11 cellular contexts compared by ENCODE assay signal in the genomic region with DNA sequence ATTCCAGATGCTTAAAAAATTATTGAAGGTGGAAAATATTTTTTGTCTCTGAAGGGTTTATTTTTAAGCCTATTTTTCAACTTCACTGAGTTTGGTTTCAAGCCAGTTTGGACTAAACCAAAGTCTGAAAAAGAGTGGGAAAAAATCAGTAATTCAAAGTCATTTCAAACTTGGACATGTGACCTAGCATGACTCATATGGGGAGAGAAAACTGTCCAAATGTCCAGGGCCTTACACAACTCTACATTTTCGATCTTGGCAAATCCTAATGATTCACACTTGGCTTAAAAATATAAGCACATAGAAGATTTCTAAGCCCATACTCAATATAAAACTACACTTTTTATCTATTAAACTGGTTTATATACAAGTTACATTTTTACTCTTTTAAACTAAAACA.
DNase-seq lines count a peak whose midpoint lies in the region; ATAC-seq and TF ChIP-seq lines count a peak whose summit lies in the region.
"Had no signal": no experiment of that assay in that cellular context is flagged by ENCODE, and none has a peak within 500 bp of the region (broad histone marks: within the 10 kb centered on the region; RNA-seq: fewer than 3 reads in every experiment).

No MANE protein-coding gene starts in this region.

- no peaks in the 10 kb centered on the region for H3K36me3 ChIP-seq in HCT116 (ENCODE audit: control insufficient read depth in 1 of 2, insufficient read depth in 2 of 2, low read length in 2 of 2)
- H3K36me3 ChIP-seq: WERI-Rb-1 had no signal

- no peaks in the 10 kb centered on the region for H3K9me3 ChIP-seq in HCT116 (ENCODE audit: control insufficient read depth in 1 of 2, insufficient read depth in 1 of 2, low read depth in 1 of 2, low read length in 2 of 2)

- H3K79me2 ChIP-seq in HCT116 (ENCODE audit: insufficient read depth, low read length): no peaks in the 10 kb centered on the region

- POLR2A ChIA-PET in HCT116 (lab: Charles Lee): no interaction called here

- H3K4me2 ChIP-seq in HCT116 (ENCODE audit: low read length): no peak overlapping the region

- DNase-seq in HCT116 (ENCODE audit: low read depth, low spot score) (no peak), astrocyte of the spinal cord (ENCODE audit: low read depth, low spot score) (peak; percentile 80), left ventricle myocardium superior (no peak), stromal cell of bone marrow (ENCODE audit: low read depth) (peak; percentile 97), NCI-H510A treated with DMSO at 0.1 percent for 48 hours (lab: John Stamatoyannopoulos, UW) (no peak), anterior cingulate cortex (lab: John Stamatoyannopoulos, UW) (no peak)
- DNase-seq in activated CD4-positive, alpha-beta T cell treated with anti-CD3 and anti-CD28 coated beads for 4 hours: no peak
- no peak for DNase-seq in NK-92 treated with Interleukin-12 subunit alpha and Interleukin-12 subunit beta, amount 100 ng/mL, for 24 hours (lab: John Stamatoyannopoulos, UW)
- DNase-seq: NCI-H2171 treated with DMSO at 0.1 percent for 48 hours; stimulated activated CD4-positive, alpha-beta T cell treated with anti-CD3 and anti-CD28 coated beads, Interleukin-4, amount 100 ng/mL, for 24 hours; WERI-Rb-1 had no signal

- no peak overlapping the region for H3K27ac ChIP-seq in HCT116 (ENCODE audit: low read depth, low read length)
- H3K27ac ChIP-seq: WERI-Rb-1 had no signal

- no peak for TF ChIP-seq RAD21 in HCT116 (IDR thresholded peaks at IDR 0.05; ENCODE audit: low read depth)

- H3K9ac ChIP-seq in HCT116 (ENCODE audit: low read length): no peak overlapping the region

- no peak for TF ChIP-seq CTCF in HCT116 (IDR thresholded peaks at IDR 0.05 in 2 of 3, conservative IDR thresholded peaks at IDR 0.05 in 1 of 3; ENCODE audit: borderline replicate concordance in 1 of 3, insufficient read depth in 1 of 3, low read depth in 2 of 3, low read length in 2 of 3)
- no peak for TF ChIP-seq CTCF in astrocyte of the spinal cord (IDR thresholded peaks at IDR 0.05; ENCODE audit: low read depth, low read length)

- BruUV-seq in HCT116 (replicated peaks; lab: Mats Ljungman, UMichigan): no TSS peak

- H3K9me2 ChIP-seq in HCT116 (ENCODE audit: insufficient read depth): peaks cover 2% of the 10 kb centered on the region; the same call in 1 of the 2 replicates

- H3K4me3 ChIP-seq in HCT116 (replicated peaks in 1 of 2; ENCODE audit: low read depth in 1 of 2, low read length in 2 of 2) (no peak overlapping the region), astrocyte of the spinal cord (ENCODE audit: low read depth, low read length) (no peak overlapping the region)

- no peak for ATAC-seq in HCT116
- ATAC-seq in left ventricle myocardium superior: peak; percentile 83

- intact Hi-C loops in HCT116 (cut with micrococcal nuclease) (no loop called here), left ventricle myocardium superior (cut with micrococcal nuclease) (no loop called here)

- H4K20me1 ChIP-seq in HCT116 (ENCODE audit: insufficient read depth): no peaks in the 10 kb centered on the region

- no peak for TF ChIP-seq POLR2A in HCT116 (IDR thresholded peaks at IDR 0.05; ENCODE audit: borderline replicate concordance, extremely low read depth, insufficient read depth, insufficient read length)

- H2AFZ ChIP-seq in HCT116 (ENCODE audit: low read depth, low read length, poor library complexity, severe bottlenecking): no peak overlapping the region

- H3K27me3 ChIP-seq in HCT116 (ENCODE audit: insufficient read depth, low read length): no peaks in the 10 kb centered on the region

- peaks cover 0 to 8% of the 10 kb centered on the region in 2 experiments; a peak in 1 of 4 replicates for H3K4me1 ChIP-seq in HCT116 (ENCODE audit: control insufficient read depth in 1 of 2, insufficient read depth in 2 of 2, low read length in 2 of 2)

- RAD21 ChIA-PET in HCT116 (lab: Charles Lee; ENCODE audit: low non-redundant PET in 1 of 2, low total read pairs in 2 of 2, uncharacterized antibody in 2 of 2, unreplicated experiment in 2 of 2): no interaction called here

- CTCF ChIA-PET in HCT116 (lab: Charles Lee): interaction anchor here (0.9 kb wide), 1 partner anchor 33 kb away, joined by 3 read pairs; no protein-coding TSS in a partner anchor

- in situ Hi-C loops in astrocyte of the spinal cord (cut with HindIII; ENCODE audit: low sequenced_read_pairs): no loop called here

TF ChIP-seq in HCT116, 20 proteins besides CTCF, POLR2A, EP300 and RAD21:
- TF ChIP-seq ZNF274 (IDR thresholded peaks at IDR 0.05; ENCODE audit: low read depth, low read length): no peak
- TF ChIP-seq, protein P1, sequence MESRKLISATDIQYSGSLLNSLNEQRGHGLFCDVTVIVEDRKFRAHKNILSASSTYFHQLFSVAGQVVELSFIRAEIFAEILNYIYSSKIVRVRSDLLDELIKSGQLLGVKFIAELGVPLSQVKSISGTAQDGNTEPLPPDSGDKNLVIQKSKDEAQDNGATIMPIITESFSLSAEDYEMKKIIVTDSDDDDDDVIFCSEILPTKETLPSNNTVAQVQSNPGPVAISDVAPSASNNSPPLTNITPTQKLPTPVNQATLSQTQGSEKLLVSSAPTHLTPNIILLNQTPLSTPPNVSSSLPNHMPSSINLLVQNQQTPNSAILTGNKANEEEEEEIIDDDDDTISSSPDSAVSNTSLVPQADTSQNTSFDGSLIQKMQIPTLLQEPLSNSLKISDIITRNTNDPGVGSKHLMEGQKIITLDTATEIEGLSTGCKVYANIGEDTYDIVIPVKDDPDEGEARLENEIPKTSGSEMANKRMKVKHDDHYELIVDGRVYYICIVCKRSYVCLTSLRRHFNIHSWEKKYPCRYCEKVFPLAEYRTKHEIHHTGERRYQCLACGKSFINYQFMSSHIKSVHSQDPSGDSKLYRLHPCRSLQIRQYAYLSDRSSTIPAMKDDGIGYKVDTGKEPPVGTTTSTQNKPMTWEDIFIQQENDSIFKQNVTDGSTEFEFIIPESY (IDR thresholded peaks at IDR 0.05; ENCODE audit: extremely low read depth, insufficient replicate concordance, low read length): no peak
- 0 out of 2 replicates have a peak, but pooled peaks have one; percentile 17 for TF ChIP-seq JUND (IDR thresholded peaks at IDR 0.05)
- TF ChIP-seq FOSL1 (IDR thresholded peaks at IDR 0.05; ENCODE audit: low read depth): peak; percentile 24; the same call in 1 of the 2 replicates
- TF ChIP-seq EZH2phosphoT487 (IDR thresholded peaks at IDR 0.05; ENCODE audit: borderline replicate concordance): no peak
- TF ChIP-seq, protein P2, sequence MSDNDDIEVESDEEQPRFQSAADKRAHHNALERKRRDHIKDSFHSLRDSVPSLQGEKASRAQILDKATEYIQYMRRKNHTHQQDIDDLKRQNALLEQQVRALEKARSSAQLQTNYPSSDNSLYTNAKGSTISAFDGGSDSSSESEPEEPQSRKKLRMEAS (IDR thresholded peaks at IDR 0.05): 0 out of 2 replicates have a peak, but pooled peaks have one; percentile 24

Comparison
In these comparisons a context has a peak if more than half of its experiments do, and no peak if none do; other contexts are left out.
1. DNase-seq: peak in astrocyte of the spinal cord (single experiment) and stromal cell of bone marrow (single experiment); none in HCT116 (single experiment), left ventricle myocardium superior (single experiment), NCI-H510A treated with DMSO at 0.1 percent for 48 hours (single experiment), activated CD4-positive, alpha-beta T cell treated with anti-CD3 and anti-CD28 coated beads for 4 hours (0 of 2), NK-92 treated with Interleukin-12 subunit alpha and Interleukin-12 subunit beta, amount 100 ng/mL, for 24 hours (single experiment) and anterior cingulate cortex (0 of 58).